In genomic region chr16:27316038-27316680, GRCh38 we compare ENCODE assay signal across 9 cellular contexts. TPM values are rescaled to one million over a fixed set of nuclear protein-coding genes. Genes with fewer than 3 reads are reported as not detected.
DNase-seq lines count a peak whose midpoint lies in the region; ATAC-seq and TF ChIP-seq lines count a peak whose summit lies in the region.
"Had no signal": no experiment of that assay in that cellular context is flagged by ENCODE, and none has a peak within 500 bp of the region (broad histone marks: within the 10 kb centered on the region; RNA-seq: fewer than 3 reads in every experiment).

No MANE protein-coding gene starts in this region.

- intact Hi-C loops in CD4-positive, alpha-beta memory T cell (cut with micrococcal nuclease), result loop anchor here (5.0 to 10.0 kb wide), 2 partner anchors 34 to 51 kb away; partner anchors contain the start of gene NSMCE1
- intact Hi-C loops in psoas muscle (cut with DNase I), result no loop called here

- H3K9me3 Mint-ChIP-seq in CD4-positive, alpha-beta memory T cell, result no peaks in the 10 kb centered on the region
- no peaks in the 10 kb centered on the region for H3K9me3 Mint-ChIP-seq in T-helper 1 cell treated with Interleukin-12 subunit alpha and Interleukin-12 subunit beta and Interleukin-4 antibody, amounts not matched to agents 30 μg/mL and 1 μg/mL, for 36 hours

- H3K27me3 Mint-ChIP-seq in CD4-positive, alpha-beta memory T cell, result no peaks in the 10 kb centered on the region
- no peaks in the 10 kb centered on the region for H3K27me3 Mint-ChIP-seq in T-helper 1 cell treated with Interleukin-12 subunit alpha and Interleukin-12 subunit beta and Interleukin-4 antibody, amounts not matched to agents 30 μg/mL and 1 μg/mL, for 36 hours (ENCODE audit: low read depth)

- no peaks in the 10 kb centered on the region for H3K36me3 ChIP-seq in CD4-positive, alpha-beta memory T cell (ENCODE audit: insufficient read depth, low read length)
- H3K36me3 ChIP-seq in psoas muscle (ENCODE audit: insufficient read depth in 1 of 2, low read depth in 1 of 2), result no peaks in the 10 kb centered on the region

- peak overlapping the region; percentile 76 to 92 for H3K4me3 ChIP-seq in CD4-positive, alpha-beta memory T cell (ENCODE audit: low read length in 2 of 2)
- H3K4me3 ChIP-seq in epithelial cell of proximal tubule (ENCODE audit: low read depth, low read length) (peak overlapping the region; percentile 88), psoas muscle (peak overlapping the region; percentile 77)

- H3K36me3 Mint-ChIP-seq in CD4-positive, alpha-beta memory T cell, result peaks cover 7 to 35% of the 10 kb centered on the region in 2 donors
- H3K36me3 Mint-ChIP-seq in T-helper 1 cell treated with Interleukin-12 subunit alpha and Interleukin-12 subunit beta and Interleukin-4 antibody, amounts not matched to agents 30 μg/mL and 1 μg/mL, for 36 hours (ENCODE audit: low read depth), result peaks cover 62% of the 10 kb centered on the region

- 64 to 78% (median 69%) methylated on average over 8 of the region's 8 CpGs for WGBS in psoas muscle, 3 donors

- peaks cover 46 to 76% (median 62%) of the 10 kb centered on the region in 4 donors for H3K4me1 Mint-ChIP-seq in CD4-positive, alpha-beta memory T cell
- H3K4me1 Mint-ChIP-seq in T-helper 1 cell treated with Interleukin-12 subunit alpha and Interleukin-12 subunit beta and Interleukin-4 antibody, amounts not matched to agents 30 μg/mL and 1 μg/mL, for 36 hours (ENCODE audit: low read depth), result peaks cover 46% of the 10 kb centered on the region

- peak overlapping the region; percentile 89 to 98 (median 94) for H3K4me3 Mint-ChIP-seq in CD4-positive, alpha-beta memory T cell
- peak overlapping the region; percentile 100 for H3K4me3 Mint-ChIP-seq in T-helper 1 cell treated with Interleukin-12 subunit alpha and Interleukin-12 subunit beta and Interleukin-4 antibody, amounts not matched to agents 30 μg/mL and 1 μg/mL, for 36 hours

- DNase-seq in CD4-positive, alpha-beta memory T cell, result no peak
- DNase-seq in epithelial cell of proximal tubule (ENCODE audit: low read depth) (no peak), psoas muscle (no peak), pons (ENCODE audit: low spot score) (no peak), mucosa of gallbladder (ENCODE audit: low spot score) (no peak)
- DNase-seq: NCI-H774 had no signal

- H3K27ac Mint-ChIP-seq in CD4-positive, alpha-beta memory T cell, result peak overlapping the region; percentile 94 to 99 (median 99)
- H3K27ac Mint-ChIP-seq in T-helper 1 cell treated with Interleukin-12 subunit alpha and Interleukin-12 subunit beta and Interleukin-4 antibody, amounts not matched to agents 30 μg/mL and 1 μg/mL, for 36 hours, result peak overlapping the region; percentile 93

- TF ChIP-seq CTCF in epithelial cell of proximal tubule (conservative IDR thresholded peaks at IDR 0.05; ENCODE audit: low read depth, low read length) (no peak), psoas muscle (IDR thresholded peaks at IDR 0.05) (no peak)

- no peaks in the 10 kb centered on the region for H3K27me3 ChIP-seq in CD4-positive, alpha-beta memory T cell (ENCODE audit: insufficient read depth, low read length)
- peaks cover 0 to 36% (median 7%) of the 10 kb centered on the region in 3 donors for H3K27me3 ChIP-seq in psoas muscle (ENCODE audit: insufficient read depth in 3 of 3, low read length in 2 of 3)

- H3K9me3 ChIP-seq in CD4-positive, alpha-beta memory T cell (ENCODE audit: control insufficient read depth in 1 of 2, low read length in 2 of 2), result no peaks in the 10 kb centered on the region
- no peaks in the 10 kb centered on the region for H3K9me3 ChIP-seq in psoas muscle

- peaks cover 67% of the 10 kb centered on the region for H3K4me1 ChIP-seq in CD4-positive, alpha-beta memory T cell (ENCODE audit: insufficient read depth, low read length)
- no peaks in the 10 kb centered on the region for H3K4me1 ChIP-seq in psoas muscle

- POLR2A ChIA-PET in CD4-positive, alpha-beta memory T cell (lab: Charles Lee; ENCODE audit: partially characterized antibody), result interaction anchor here (0.8 to 9.8 kb wide), 14 partner anchors 9 to 131 kb away, joined by 3 to 144 read pairs (median 5); partner anchors contain the start of genes IL21R and KDM8

- CTCF ChIA-PET in CD4-positive, alpha-beta memory T cell (lab: Charles Lee; ENCODE audit: partially characterized antibody), result interaction anchor here (0.7 to 7.2 kb wide), 15 partner anchors 10 to 164 kb away, joined by 3 to 61 read pairs (median 4); no protein-coding TSS in a partner anchor

- ATAC-seq in psoas muscle (no peak), GM21723 (IDR thresholded peaks at IDR 0.05; ENCODE audit: unreplicated experiment) (no peak), GM19452 (IDR thresholded peaks at IDR 0.05; ENCODE audit: unreplicated experiment) (no peak)

- H3K27ac ChIP-seq in CD4-positive, alpha-beta memory T cell (ENCODE audit: low read depth, low read length), result peak overlapping the region; percentile 96
- H3K27ac ChIP-seq in psoas muscle, result peak overlapping the region; percentile 85

RNA-seq across cellular contexts. Expression of gene IL4R, which starts 2.4 kb away (rescaled TPM):
- total RNA-seq in CD4-positive, alpha-beta memory T cell, result 100 to 1,000 TPM; 143 to 152 TPM
- polyA plus RNA-seq in CD4-positive, alpha-beta memory T cell, result 10 to 100 TPM; 32.6 to 66.1 TPM
- 33.7 and 36.8 TPM in 2 replicates for total RNA-seq in epithelial cell of proximal tubule
- total RNA-seq in psoas muscle, result 1 to 10 TPM; 5.8 to 9.6 (median 8.1) TPM
- 1 to 10 TPM; 2.1 to 6.5 (median 4.5) TPM for polyA plus RNA-seq in psoas muscle
- total RNA-seq in mucosa of gallbladder, result 74.2 TPM

RNA-seq across cellular contexts. Expression of gene NSMCE1, which starts 47.6 kb away (rescaled TPM):
- total RNA-seq in CD4-positive, alpha-beta memory T cell, result 10 to 100 TPM; 66.6 to 70.7 TPM
- polyA plus RNA-seq in CD4-positive, alpha-beta memory T cell, result 100 to 1,000 TPM; 142 to 202 TPM
- 67.1 and 86.3 TPM in 2 replicates for total RNA-seq in epithelial cell of proximal tubule
- total RNA-seq in psoas muscle, result 10 to 100 TPM; 18.9 to 51.8 (median 28.8) TPM
- polyA plus RNA-seq in psoas muscle, result 10 to 100 TPM; 26.0 to 31.7 (median 28.4) TPM
- 72.0 TPM for total RNA-seq in mucosa of gallbladder
